8 cellular contexts compared by ENCODE assay signal in the genomic region with DNA sequence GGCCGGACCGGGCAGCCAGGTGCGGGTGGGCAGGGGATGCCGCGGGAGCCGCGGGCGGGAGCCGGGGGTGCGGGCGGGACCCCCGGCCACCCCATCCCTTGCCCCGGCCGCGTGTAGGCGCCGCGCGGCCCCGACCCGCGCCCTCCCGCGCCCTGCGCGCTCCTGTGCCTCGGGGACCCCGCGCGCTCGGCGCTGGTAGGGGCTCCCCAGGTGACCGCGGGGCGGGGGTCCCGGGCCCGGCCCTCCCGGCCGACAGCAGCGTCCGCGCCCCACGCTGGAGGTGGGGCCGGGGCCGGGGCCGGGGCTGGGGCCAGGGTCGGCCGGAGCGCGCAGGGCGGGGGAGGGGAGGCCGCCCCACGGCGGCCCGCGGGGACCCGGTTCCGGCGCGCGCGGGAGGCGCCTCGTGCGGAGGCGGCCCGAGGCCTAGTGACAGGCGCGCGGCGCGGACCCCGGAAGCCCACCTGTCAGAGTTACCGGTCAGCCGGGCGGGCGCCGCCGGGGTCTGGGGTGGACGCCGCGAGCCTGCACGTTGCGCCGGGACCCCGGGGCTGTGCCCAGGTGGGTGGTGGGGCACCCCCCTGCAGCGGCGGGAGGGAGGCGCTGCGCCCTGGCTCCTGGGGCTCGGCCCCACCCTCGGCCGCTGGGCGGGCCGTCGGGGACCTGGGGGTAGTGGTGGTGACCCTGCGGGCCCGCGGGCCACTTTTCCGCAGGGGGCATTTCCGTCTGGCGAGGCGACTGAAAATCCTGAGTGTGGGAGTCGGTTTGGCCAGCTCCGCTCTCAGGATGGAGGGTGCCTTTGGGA.
A peak's percentile ranks its signal among the peaks of the same experiment; 100 is the strongest.
DNase-seq lines count a peak whose midpoint lies in the region; ATAC-seq and TF ChIP-seq lines count a peak whose summit lies in the region.

No MANE protein-coding gene starts in this region.

- H3K36me3 Mint-ChIP-seq in activated naive CD8-positive, alpha-beta T cell, result peaks cover 19% of the 10 kb centered on the region

- DNase-seq in GM10266 (ENCODE audit: extremely low spot score), result peak; percentile 69
- DNase-seq in KBM-7, result peak; percentile 30
- no peak for DNase-seq in NCI-H526 treated with DMSO at 0.1 percent for 48 hours (lab: John Stamatoyannopoulos, UW)
- DNase-seq in GOT3 (lab: John Stamatoyannopoulos, UW), result no peak

- ATAC-seq in GM21723 (IDR thresholded peaks at IDR 0.05; ENCODE audit: unreplicated experiment), result peak; percentile 55

- H3K4me1 Mint-ChIP-seq in activated naive CD8-positive, alpha-beta T cell (ENCODE audit: low read depth), result peaks cover 36% of the 10 kb centered on the region

- no peaks in the 10 kb centered on the region for H3K27me3 Mint-ChIP-seq in activated naive CD8-positive, alpha-beta T cell

- peak overlapping the region; percentile 95 for H3K4me3 Mint-ChIP-seq in activated naive CD8-positive, alpha-beta T cell

- H3K9me3 Mint-ChIP-seq in activated naive CD8-positive, alpha-beta T cell (ENCODE audit: low read depth), result no peaks in the 10 kb centered on the region

- in situ Hi-C loops in KBM-7 (cut with MboI; ENCODE audit: low pct_unique_long_range_greater_than_20kb, low sequenced_read_pairs), result no loop called here

- TF ChIP-seq CTCF in GM10266 (IDR thresholded peaks at IDR 0.05; ENCODE audit: control insufficient read depth, insufficient read depth, low read depth, missing control alignments), result no peak

- peak overlapping the region in 12 of 21 experiments; percentile 25 to 79 (median 62) for H3K27ac ChIP-seq in skin epidermis

- H3K27ac Mint-ChIP-seq in activated naive CD8-positive, alpha-beta T cell, result peak overlapping the region; percentile 94

- H3K4me3 ChIP-seq in iPS-11a (ENCODE audit: low read depth, low read length), result peak overlapping the region; percentile 65
- peak overlapping the region; percentile 34 to 74 (median 63) for H3K4me3 ChIP-seq in skin epidermis

Comparison
In these comparisons a context has a peak if more than half of its experiments do, and no peak if none do; other contexts are left out.
1. DNase-seq: peak in GM10266 (single experiment) and KBM-7 (single experiment); none in NCI-H526 treated with DMSO at 0.1 percent for 48 hours (single experiment) and GOT3 (single experiment).